1 cellular context compared by ENCODE assay signal in the genomic region with DNA sequence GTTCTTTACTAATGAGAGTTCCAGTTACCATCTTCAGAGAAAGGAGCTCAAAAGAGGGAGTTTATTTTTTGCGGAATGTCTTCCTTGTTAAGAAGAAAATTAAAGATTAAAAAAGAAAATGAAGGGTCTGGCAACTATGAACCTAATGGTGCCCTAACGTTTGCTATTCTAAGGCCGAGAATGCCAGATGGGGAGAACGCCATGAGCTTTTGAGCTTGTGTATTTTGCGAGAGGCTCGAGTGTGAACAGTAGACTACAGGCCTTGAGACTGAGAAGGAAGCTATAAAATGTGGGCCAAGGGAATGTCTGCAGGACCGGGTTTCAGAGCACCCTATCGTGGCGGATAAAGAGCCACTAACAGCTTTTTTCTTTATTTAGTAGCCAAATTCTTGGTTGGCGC.
TF ChIP-seq lines count a peak whose summit lies in the region.

No MANE protein-coding gene starts in this region.

TF ChIP-seq in GM12878, 131 proteins besides CTCF, POLR2A, EP300 and RAD21:
- no peak for TF ChIP-seq DPF2 (IDR thresholded peaks at IDR 0.05)
